ENCODE assay signal across 1 cellular context in genomic region chr4:3135155-3136011, GRCh38.
TF ChIP-seq lines count a peak whose summit lies in the region.

No MANE protein-coding gene starts in this region.

TF ChIP-seq in GM23338, 12 proteins besides CTCF, POLR2A, EP300 and RAD21 (continued from another document):
- TF ChIP-seq REST (IDR thresholded peaks at IDR 0.05; ENCODE audit: unreplicated experiment) (no peak), EZH2phosphoT487 (IDR thresholded peaks at IDR 0.05; ENCODE audit: unreplicated experiment) (no peak)
